ENCODE assay signal across 16 cellular contexts in genomic region chr20:50805349-50805684, GRCh38. TPM values are rescaled to one million over a fixed set of nuclear protein-coding genes. Genes with fewer than 3 reads are reported as not detected.
A peak's percentile ranks its signal among the peaks of the same experiment; 100 is the strongest.
DNase-seq lines count a peak whose midpoint lies in the region; ATAC-seq and TF ChIP-seq lines count a peak whose summit lies in the region.
"Had no signal": no experiment of that assay in that cellular context is flagged by ENCODE, and none has a peak within 500 bp of the region (broad histone marks: within the 10 kb centered on the region; RNA-seq: fewer than 3 reads in every experiment).

No MANE protein-coding gene starts in this region.

- H3K27ac Mint-ChIP-seq in activated T-cell treated with anti-CD3 and anti-CD28 coated beads, Interleukin-2, amount 50 U/mL, for 24 hours, result peak overlapping the region; percentile 89
- H3K27ac Mint-ChIP-seq in IgD-negative memory B cell, result peak overlapping the region; percentile 91 to 93 (median 92)
- peak overlapping the region; percentile 86 to 91 for H3K27ac Mint-ChIP-seq in activated naive CD4-positive, alpha-beta T cell treated with anti-CD3 and anti-CD28 coated beads, Interleukin-2, amount 50 U/mL, for 72 hours
- H3K27ac Mint-ChIP-seq in stimulated activated memory B cell treated with anti-CD40 and anti-IgM and Interleukin-4, amounts not matched to agents 10 μg/mL and 1 μg/mL and 100 μg/mL, for 72 hours, result peak overlapping the region; percentile 60
- H3K27ac Mint-ChIP-seq: type B pancreatic cell had no signal

- intact Hi-C loops in heart left ventricle (cut with DNase I), result loop anchor here in 1 of 10 donors (10.0 kb wide), 1 partner anchor 509 kb away; no protein-coding TSS in a partner anchor

- no peaks in the 10 kb centered on the region for H3K9me3 ChIP-seq in heart left ventricle
- H3K9me3 ChIP-seq: adrenal gland had no signal

- H3K9me3 Mint-ChIP-seq in activated T-cell treated with anti-CD3 and anti-CD28 coated beads, Interleukin-2, amount 50 U/mL, for 24 hours, result no peaks in the 10 kb centered on the region
- peaks cover 0 to 6% (median 0%) of the 10 kb centered on the region in 3 donors for H3K9me3 Mint-ChIP-seq in IgD-negative memory B cell
- no peaks in the 10 kb centered on the region for H3K9me3 Mint-ChIP-seq in activated naive CD4-positive, alpha-beta T cell treated with anti-CD3 and anti-CD28 coated beads, Interleukin-2, amount 50 U/mL, for 72 hours
- peaks cover 4% of the 10 kb centered on the region for H3K9me3 Mint-ChIP-seq in stimulated activated memory B cell treated with anti-CD40 and anti-IgM and Interleukin-4, amounts not matched to agents 10 μg/mL and 1 μg/mL and 100 μg/mL, for 72 hours
- H3K9me3 Mint-ChIP-seq: type B pancreatic cell had no signal

- DNase-seq in activated T-cell treated with anti-CD3 and anti-CD28 coated beads, Interleukin-2, amount 50 U/mL, for 24 hours, result no peak
- DNase-seq in activated T-cell treated with anti-CD3 and anti-CD28 coated beads, Interleukin-2, amount 50 U/mL, for 1 hour, result no peak
- no peak for DNase-seq in activated naive CD4-positive, alpha-beta T cell treated with anti-CD3 and anti-CD28 coated beads, Interleukin-2, amount 50 U/mL, for 72 hours (ENCODE audit: low spot score in 2 of 2)
- no peak for DNase-seq in heart left ventricle
- no peak for DNase-seq in NCI-H187 treated with DMSO at 0.1 percent for 48 hours (lab: John Stamatoyannopoulos, UW)
- no peak for DNase-seq in DMS53 (lab: John Stamatoyannopoulos, UW)
- DNase-seq: ACHN; adrenal gland; Calu3; caudate nucleus; NK-92 treated with Interleukin-12 subunit alpha and Interleukin-12 subunit beta, amount 100 ng/mL, for 24 hours; SHP77 had no signal

- H3K27me3 ChIP-seq in heart left ventricle, result no peaks in the 10 kb centered on the region
- H3K27me3 ChIP-seq: adrenal gland, hepatocyte had no signal

- WGBS in heart left ventricle, 4 donors, result 70 to 83% (median 76%) methylated on average over 1 of the region's 1 CpG

- no peak for ATAC-seq in activated naive CD4-positive, alpha-beta T cell treated with anti-CD3 and anti-CD28 coated beads, Interleukin-2, amount 50 U/mL, for 72 hours
- ATAC-seq in stimulated activated memory B cell treated with anti-CD40 and anti-IgM and Interleukin-4, amounts not matched to agents 10 μg/mL and 1 μg/mL and 100 μg/mL, for 72 hours, result no peak
- no peak for ATAC-seq in heart left ventricle

- no peaks in the 10 kb centered on the region for H3K27me3 Mint-ChIP-seq in activated T-cell treated with anti-CD3 and anti-CD28 coated beads, Interleukin-2, amount 50 U/mL, for 24 hours
- H3K27me3 Mint-ChIP-seq in IgD-negative memory B cell, result peaks cover 2% of the 10 kb centered on the region
- H3K27me3 Mint-ChIP-seq in stimulated activated memory B cell treated with anti-CD40 and anti-IgM and Interleukin-4, amounts not matched to agents 10 μg/mL and 1 μg/mL and 100 μg/mL, for 72 hours, result no peaks in the 10 kb centered on the region
- H3K27me3 Mint-ChIP-seq: type B pancreatic cell had no signal

- H3K4me1 Mint-ChIP-seq in activated T-cell treated with anti-CD3 and anti-CD28 coated beads, Interleukin-2, amount 50 U/mL, for 24 hours (ENCODE audit: low read depth), result peaks cover 38% of the 10 kb centered on the region
- H3K4me1 Mint-ChIP-seq in IgD-negative memory B cell, result peaks cover 44 to 60% (median 47%) of the 10 kb centered on the region in 3 donors
- peaks cover 72% of the 10 kb centered on the region for H3K4me1 Mint-ChIP-seq in stimulated activated memory B cell treated with anti-CD40 and anti-IgM and Interleukin-4, amounts not matched to agents 10 μg/mL and 1 μg/mL and 100 μg/mL, for 72 hours

- no peak for TF ChIP-seq POLR2A in heart left ventricle (IDR thresholded peaks at IDR 0.05)

- H3K36me3 Mint-ChIP-seq in activated T-cell treated with anti-CD3 and anti-CD28 coated beads, Interleukin-2, amount 50 U/mL, for 24 hours (ENCODE audit: low read depth), result peaks cover 1% of the 10 kb centered on the region
- H3K36me3 Mint-ChIP-seq in IgD-negative memory B cell, result peaks cover 5% of the 10 kb centered on the region
- peaks cover 0 to 9% of the 10 kb centered on the region in 2 donors for H3K36me3 Mint-ChIP-seq in activated naive CD4-positive, alpha-beta T cell treated with anti-CD3 and anti-CD28 coated beads, Interleukin-2, amount 50 U/mL, for 72 hours
- peaks cover 19% of the 10 kb centered on the region for H3K36me3 Mint-ChIP-seq in stimulated activated memory B cell treated with anti-CD40 and anti-IgM and Interleukin-4, amounts not matched to agents 10 μg/mL and 1 μg/mL and 100 μg/mL, for 72 hours
- H3K36me3 Mint-ChIP-seq: type B pancreatic cell had no signal

- H3K27ac ChIP-seq in heart left ventricle, result no peak overlapping the region
- H3K27ac ChIP-seq: adrenal gland, hepatocyte had no signal

- H3K4me3 ChIP-seq in heart left ventricle, result no peak overlapping the region
- H3K4me3 ChIP-seq: adrenal gland, hepatocyte had no signal

- no peaks in the 10 kb centered on the region for H3K36me3 ChIP-seq in heart left ventricle
- H3K36me3 ChIP-seq: adrenal gland had no signal

- TF ChIP-seq CTCF in heart left ventricle (IDR thresholded peaks at IDR 0.05), result no peak

- peaks cover 0 to 6% (median 0%) of the 10 kb centered on the region in 12 donors for H3K4me1 ChIP-seq in heart left ventricle
- H3K4me1 ChIP-seq: adrenal gland had no signal

- H3K4me3 Mint-ChIP-seq in activated T-cell treated with anti-CD3 and anti-CD28 coated beads, Interleukin-2, amount 50 U/mL, for 24 hours, result peak overlapping the region; percentile 53
- H3K4me3 Mint-ChIP-seq in IgD-negative memory B cell, result peak overlapping the region; percentile 74 to 90 (median 81)
- H3K4me3 Mint-ChIP-seq in stimulated activated memory B cell treated with anti-CD40 and anti-IgM and Interleukin-4, amounts not matched to agents 10 μg/mL and 1 μg/mL and 100 μg/mL, for 72 hours, result peak overlapping the region; percentile 45
- H3K4me3 Mint-ChIP-seq: type B pancreatic cell had no signal

RNA-seq across cellular contexts. Expression of gene BCAS4, which starts 10.5 kb away (rescaled TPM):
- polyA plus RNA-seq in IgD-negative memory B cell (118 TPM), heart left ventricle (1 to 10 TPM in 1 of 2 donors, under 1 TPM in 1; 0.78 to 1.8 TPM)
- total RNA-seq in activated naive CD4-positive, alpha-beta T cell treated with anti-CD3 and anti-CD28 coated beads, Interleukin-2, amount 50 U/mL, for 72 hours, result 10 to 100 TPM; 12.6 to 19.3 TPM
- total RNA-seq in heart left ventricle, result 1 to 10 TPM; 1.7 to 5.1 (median 2.1) TPM
